9 cellular contexts compared by ENCODE assay signal in the genomic region with DNA sequence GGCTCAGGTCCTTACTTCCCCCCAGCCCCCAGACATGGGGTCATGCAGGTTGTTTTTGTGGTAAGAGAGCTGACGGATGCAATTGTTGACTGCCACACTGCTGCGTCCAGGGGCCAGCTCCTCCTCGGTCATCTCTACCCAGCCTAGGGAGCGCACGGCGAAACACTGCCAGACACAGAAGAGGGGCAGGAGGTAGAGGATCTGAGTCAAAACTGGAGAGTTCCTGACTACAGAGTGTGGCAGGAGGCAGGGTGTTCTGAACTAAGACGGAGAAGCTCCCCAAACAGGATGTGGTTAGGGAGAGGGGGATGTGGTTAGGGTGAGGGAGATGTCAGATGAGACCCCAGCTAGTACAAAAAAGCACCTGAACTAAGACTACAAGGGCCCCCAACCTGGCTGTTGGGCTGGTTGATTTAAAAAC. TPM values are rescaled to one million over a fixed set of nuclear protein-coding genes. Genes with fewer than 3 reads are reported as not detected.
DNase-seq lines count a peak whose midpoint lies in the region; ATAC-seq, FAIRE-seq and TF ChIP-seq lines count a peak whose summit lies in the region.
"Had no signal": no experiment of that assay in that cellular context is flagged by ENCODE, and none has a peak within 500 bp of the region (broad histone marks: within the 10 kb centered on the region; RNA-seq: fewer than 3 reads in every experiment).

No MANE protein-coding gene starts in this region.

- H3K4me3 ChIP-seq in OCI-LY7 (ENCODE audit: low read depth, low read length, poor library complexity, severe bottlenecking) (peak overlapping the region; percentile 58), breast epithelium (no peak overlapping the region)
- H3K4me3 ChIP-seq: thoracic aorta had no signal

- H2AFZ ChIP-seq in OCI-LY7 (ENCODE audit: low read length): peak overlapping the region; percentile 17; the same call in 1 of the 2 replicates

- no TSS peak for BruUV-seq in OCI-LY7 (replicated peaks; lab: Mats Ljungman, UMichigan)

- ATAC-seq in GM18505 (IDR thresholded peaks at IDR 0.05; ENCODE audit: unreplicated experiment): peak; percentile 94
- peak; percentile 66 for ATAC-seq in HG02840 (IDR thresholded peaks at IDR 0.05; ENCODE audit: low FRiP score, unreplicated experiment)

- POLR2A ChIA-PET in OCI-LY7 (lab: Charles Lee): interaction anchor here (0.5 to 3.6 kb wide), 19 partner anchors 9 to 80 kb away, joined by 3 to 23 read pairs (median 5); a partner anchor contains a TSS

- peak overlapping the region; percentile 98 for H3K27ac ChIP-seq in OCI-LY7 (ENCODE audit: low read depth, low read length, poor library complexity, severe bottlenecking)
- no peak overlapping the region for H3K27ac ChIP-seq in breast epithelium
- H3K27ac ChIP-seq: thoracic aorta had no signal

- TF ChIP-seq CTCF in OCI-LY7 (conservative IDR thresholded peaks at IDR 0.05; ENCODE audit: low read length) (no peak), breast epithelium (IDR thresholded peaks at IDR 0.05) (no peak)

- H3K9me2 ChIP-seq in OCI-LY7 (ENCODE audit: insufficient read depth, low read length): no peaks in the 10 kb centered on the region

- TF ChIP-seq POLR2A in GM18505 (IDR thresholded peaks at IDR 0.05; ENCODE audit: borderline replicate concordance, extremely low read depth, insufficient read depth, insufficient read length) (peak; percentile 32), breast epithelium (IDR thresholded peaks at IDR 0.05) (no peak)

- H3K4me2 ChIP-seq in OCI-LY7 (ENCODE audit: low read length): peak overlapping the region; percentile 88

- H3K9me3 ChIP-seq in OCI-LY7 (ENCODE audit: low read length) (no peaks in the 10 kb centered on the region), breast epithelium (no peaks in the 10 kb centered on the region)
- H3K9me3 ChIP-seq: thoracic aorta had no signal

- H3K4me1 ChIP-seq in OCI-LY7 (ENCODE audit: insufficient read depth, low read length, poor library complexity, severe bottlenecking) (peaks cover 60% of the 10 kb centered on the region), breast epithelium (no peaks in the 10 kb centered on the region)

- H4K20me1 ChIP-seq in OCI-LY7 (ENCODE audit: insufficient read depth, low read length): no peaks in the 10 kb centered on the region

- CTCF ChIA-PET in OCI-LY7 (lab: Charles Lee; ENCODE audit: unreplicated experiment): interaction anchor here (0.5 to 2.3 kb wide), 6 partner anchors 11 to 1226 kb away, joined by 3 to 8 read pairs (median 4); no protein-coding TSS in a partner anchor

- no peaks in the 10 kb centered on the region for H3K79me2 ChIP-seq in OCI-LY7 (ENCODE audit: insufficient read depth, low read depth, low read length)

- peaks cover 17% of the 10 kb centered on the region for H3K36me3 ChIP-seq in OCI-LY7 (ENCODE audit: insufficient read depth, low read length)
- no peaks in the 10 kb centered on the region for H3K36me3 ChIP-seq in breast epithelium

- no peaks in the 10 kb centered on the region for H3K27me3 ChIP-seq in breast epithelium

- intact Hi-C loops in OCI-LY7 (cut with micrococcal nuclease; ENCODE audit: unreplicated experiment): loop anchor here (1.0 kb wide), 2 partner anchors 17 to 32 kb away; a partner anchor contains a TSS
- intact Hi-C loops in breast epithelium (cut with DNase I; ENCODE audit: low total_unique reads): no loop called here

- DNase-seq in OCI-LY7 (ENCODE audit: low spot score) (peak; percentile 95), breast epithelium (ENCODE audit: low spot score in 2 of 2) (no peak), NCI-H2196 (lab: John Stamatoyannopoulos, UW; ENCODE audit: unreplicated experiment) (no peak), frontal cortex (ENCODE audit: low spot score in 2 of 2) (no peak)
- DNase-seq in activated naive CD4-positive, alpha-beta T cell treated with anti-CD3 and anti-CD28 coated beads, Interleukin-2, amount 50 U/mL, for 16 hours: peak; percentile 50
- peak; percentile 23 to 47 for DNase-seq in stimulated activated CD8-positive, alpha-beta memory T cell treated with anti-CD3 and anti-CD28 coated beads, Interleukin-4, amount 100 ng/mL, for 4 hours (ENCODE audit: low read depth in 2 of 2, low spot score in 1 of 2)

- no peak for FAIRE-seq in frontal cortex (lab: Jason Lieb, UNC)

RNA-seq across cellular contexts. Expression of a gene that starts 12.3 kb away (rescaled TPM):
- 5.1 and 5.4 TPM in 2 replicates for total RNA-seq in OCI-LY7 (2014; rRNA removed; shearing (Covaris generic))
- 11.5 and 11.9 TPM in 2 replicates for total RNA-seq in OCI-LY7 (2022)
- total RNA-seq in breast epithelium: 10 to 100 TPM; 15.7 to 30.4 (median 17.3) TPM
- total RNA-seq in frontal cortex: 10.2 TPM

RNA-seq across cellular contexts. Expression of a gene that starts 16.3 kb away (rescaled TPM):
- 30.4 and 36.1 TPM in 2 replicates for total RNA-seq in OCI-LY7 (2014; rRNA removed; shearing (Covaris generic))
- 25.5 and 28.3 TPM in 2 replicates for total RNA-seq in OCI-LY7 (2022)
- total RNA-seq in breast epithelium: 10 to 100 TPM; 25.6 to 40.0 (median 36.3) TPM
- 293 TPM for total RNA-seq in frontal cortex

RNA-seq across cellular contexts. Expression of a gene that starts 38.2 kb away (rescaled TPM):
- 0.16 TPM in 1 of 2 replicates, not detected in the other for total RNA-seq in OCI-LY7 (2014; rRNA removed; shearing (Covaris generic))
- total RNA-seq in OCI-LY7 (2022) (1.2 and 5.2 TPM in 2 replicates), breast epithelium (10 to 100 TPM in 2 of 3 donors, under 1 TPM in 1; 0.96 to 25.2 (median 12.9) TPM), frontal cortex (0.82 TPM)

Comparison
In these comparisons a context has a peak if more than half of its experiments do, and no peak if none do; other contexts are left out.
1. DNase-seq: peak in OCI-LY7 (single experiment), activated naive CD4-positive, alpha-beta T cell treated with anti-CD3 and anti-CD28 coated beads, Interleukin-2, amount 50 U/mL, for 16 hours (single experiment) and stimulated activated CD8-positive, alpha-beta memory T cell treated with anti-CD3 and anti-CD28 coated beads, Interleukin-4, amount 100 ng/mL, for 4 hours (2 of 2); none in breast epithelium (0 of 2), NCI-H2196 (single experiment) and frontal cortex (0 of 2).